ENCODE assay signal across 1 cellular context in the genomic region with DNA sequence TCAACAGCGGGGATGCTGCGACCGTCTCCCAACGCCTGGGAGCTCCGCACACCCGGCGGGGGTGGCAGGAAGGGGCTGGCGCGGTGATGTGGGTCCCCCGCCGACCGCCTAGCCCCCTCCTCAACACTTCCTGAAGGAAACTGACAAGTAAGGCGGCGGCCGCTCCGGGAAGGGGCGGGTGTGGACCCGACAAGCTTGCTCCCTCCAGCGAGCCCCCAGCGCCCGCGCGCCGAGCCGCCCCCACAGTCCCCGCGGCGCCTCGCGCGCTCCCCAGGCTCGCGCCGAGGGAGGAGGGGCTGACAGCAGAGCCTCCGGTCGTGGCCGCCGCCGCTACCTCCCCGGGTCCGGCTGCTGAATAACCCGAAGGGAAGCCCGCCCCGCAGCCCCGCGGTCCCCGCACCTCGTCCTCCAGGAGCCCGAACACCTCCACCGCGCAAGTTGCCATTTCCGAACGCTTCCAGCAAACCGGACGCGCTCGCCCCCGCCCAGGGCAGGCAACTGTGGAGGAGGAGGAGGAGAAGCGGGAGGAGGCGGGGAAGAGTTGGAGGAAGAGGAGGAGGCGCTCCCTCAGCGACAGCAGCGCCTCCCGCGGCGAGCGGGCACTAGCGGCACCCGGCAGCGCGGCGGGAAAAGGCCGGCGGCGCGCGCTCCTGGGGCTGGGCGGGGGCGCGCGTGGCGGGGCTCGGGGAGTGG.
TF ChIP-seq lines count a peak whose summit lies in the region.

Gene NEDD4, minus strand, starts transcription at position 502 of the 693 bp plus-strand sequence. Its CDS starts 57 bp downstream, at position 445.

TF ChIP-seq in GM23338, 12 proteins besides CTCF, POLR2A, EP300 and RAD21 (continued from another document):
- TF ChIP-seq REST (IDR thresholded peaks at IDR 0.05; ENCODE audit: unreplicated experiment): no peak
- TF ChIP-seq ZNF331 (CRISPR knock-in tag; IDR thresholded peaks at IDR 0.05; ENCODE audit: low read depth): no peak
- TF ChIP-seq POLR2AphosphoS5 (IDR thresholded peaks at IDR 0.05; ENCODE audit: low read depth): peak; percentile 52
- no peak for TF ChIP-seq ZNF114 (CRISPR knock-in tag; IDR thresholded peaks at IDR 0.05)
- no peak for TF ChIP-seq EZH2phosphoT487 (IDR thresholded peaks at IDR 0.05; ENCODE audit: unreplicated experiment)
- TF ChIP-seq STAT1 (IDR thresholded peaks at IDR 0.05; ENCODE audit: unreplicated experiment): no peak
